Comparison of ENCODE assay signal across 9 cellular contexts in genomic region chr1:183842817-183843187, GRCh38. TPM values are rescaled to one million over a fixed set of nuclear protein-coding genes. Genes with fewer than 3 reads are reported as not detected.
DNase-seq lines count a peak whose midpoint lies in the region; ATAC-seq and TF ChIP-seq lines count a peak whose summit lies in the region.
"Had no signal": no experiment of that assay in that cellular context is flagged by ENCODE, and none has a peak within 500 bp of the region (broad histone marks: within the 10 kb centered on the region; RNA-seq: fewer than 3 reads in every experiment).

No MANE protein-coding gene starts in this region.

- H4K20me1 ChIP-seq in Loucy (ENCODE audit: insufficient read depth, low read length, poor library complexity, severe bottlenecking) = no peaks in the 10 kb centered on the region

- H3F3A ChIP-seq in Loucy (ENCODE audit: low read depth) = no peaks in the 10 kb centered on the region

- H3K9me3 ChIP-seq in Loucy (ENCODE audit: insufficient read depth, low read depth, low read length) = no peaks in the 10 kb centered on the region
- H3K9me3 ChIP-seq in lower lobe of right lung = no peaks in the 10 kb centered on the region

- peak overlapping the region; percentile 47 for H3K4me2 ChIP-seq in Loucy (ENCODE audit: low read depth, low read length, poor library complexity, severe bottlenecking)

- peaks cover 7% of the 10 kb centered on the region for H3K4me1 ChIP-seq in Loucy (ENCODE audit: insufficient read depth, low read length, poor library complexity, severe bottlenecking)
- H3K4me1 ChIP-seq in lower lobe of right lung = peaks cover 37% of the 10 kb centered on the region

- no peak for TF ChIP-seq CTCF in GM10266 (IDR thresholded peaks at IDR 0.05; ENCODE audit: control insufficient read depth, insufficient read depth, low read depth, missing control alignments)
- TF ChIP-seq CTCF in Loucy (conservative IDR thresholded peaks at IDR 0.05; ENCODE audit: low read length) = no peak
- TF ChIP-seq CTCF in lower lobe of right lung (IDR thresholded peaks at IDR 0.05) = no peak

- H3K36me3 ChIP-seq in Loucy (ENCODE audit: insufficient read depth, low read length) (no peaks in the 10 kb centered on the region), lower lobe of right lung (no peaks in the 10 kb centered on the region)

- ATAC-seq in GM21515 (IDR thresholded peaks at IDR 0.05; ENCODE audit: unreplicated experiment) (peak; percentile 37), lower lobe of right lung (no peak)

- no peaks in the 10 kb centered on the region for H3K79me2 ChIP-seq in Loucy (ENCODE audit: insufficient read depth, low read length)

- intact Hi-C loops in lower lobe of right lung (cut with DNase I) = no loop called here

- DNase-seq in GM10266 (ENCODE audit: extremely low spot score) = peak; percentile 7
- DNase-seq in lower lobe of right lung = no peak
- no peak for DNase-seq in cortex of kidney (lab: John Stamatoyannopoulos, UW)
- no peak for DNase-seq in NCI-H524 (lab: John Stamatoyannopoulos, UW)
- no peak for DNase-seq in stimulated activated CD4-positive, alpha-beta T cell treated with anti-CD3 and anti-CD28 coated beads, Interleukin-15, amount 100 ng/mL, for 24 hours
- DNase-seq in midbrain (lab: John Stamatoyannopoulos, UW) = no peak

- H2AFZ ChIP-seq in Loucy (ENCODE audit: low read length) = no peak overlapping the region

- H3K27ac ChIP-seq in lower lobe of right lung = peak overlapping the region; percentile 78
- H3K27ac ChIP-seq: HL-60 had no signal

- no peak overlapping the region for H3K4me3 ChIP-seq in Loucy (ENCODE audit: low read length, poor library complexity, severe bottlenecking)
- peak overlapping the region; percentile 33 for H3K4me3 ChIP-seq in lower lobe of right lung

- H3K9ac ChIP-seq in Loucy (ENCODE audit: low read depth, low read length, poor library complexity, severe bottlenecking) = no peak overlapping the region

- H3K27me3 ChIP-seq in Loucy (ENCODE audit: insufficient read depth, low read length, poor library complexity, severe bottlenecking) (no peaks in the 10 kb centered on the region), lower lobe of right lung (ENCODE audit: low read depth) (no peaks in the 10 kb centered on the region)

- no peaks in the 10 kb centered on the region for H3K9me2 ChIP-seq in Loucy (replicated peaks; ENCODE audit: low read depth, low read length)

RNA-seq across cellular contexts. Expression of gene RGL1, which starts 37.9 kb away (rescaled TPM):
- 37.6 TPM for total RNA-seq in lower lobe of right lung
